In the genomic region with DNA sequence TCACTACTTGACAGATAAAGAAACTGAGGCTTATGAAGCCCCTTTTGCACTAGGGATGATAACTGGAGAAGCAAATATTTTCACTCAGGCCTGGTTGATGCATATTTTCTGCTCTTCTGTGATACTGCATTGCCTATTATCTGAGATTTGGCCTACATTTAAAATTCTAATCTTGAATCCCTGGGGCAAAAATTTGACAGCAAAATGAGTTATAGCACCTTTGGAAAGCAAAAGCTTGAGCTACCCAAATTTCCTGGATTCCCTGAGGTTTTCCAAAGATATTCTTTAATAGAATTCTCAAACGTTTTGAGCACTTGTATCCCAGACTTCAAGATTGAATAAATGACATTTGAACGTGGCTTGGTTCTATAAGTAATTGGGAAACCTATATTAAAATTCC, we compare ENCODE assay signal across 22 cellular contexts.
"Had no signal": no experiment of that assay in that cellular context is flagged by ENCODE, and none has a peak within 500 bp of the region (broad histone marks: within the 10 kb centered on the region; RNA-seq: fewer than 3 reads in every experiment).

No MANE protein-coding gene starts in this region.

- H3K4me3 Mint-ChIP-seq: mesothelial cell of epicardium; naive B cell; naive thymus-derived CD8-positive, alpha-beta T cell had no signal

- H3K27me3 Mint-ChIP-seq: naive B cell had no signal

- H3K36me3 Mint-ChIP-seq: naive B cell; naive thymus-derived CD8-positive, alpha-beta T cell had no signal

- DNase-seq: dermis blood vessel endothelial cell; dorsolateral prefrontal cortex; effector CD4-positive, alpha-beta T cell; effector memory CD4-positive, alpha-beta T cell; foreskin fibroblast; foreskin melanocyte; gastrocnemius medialis; glutamatergic neuron; head of caudate nucleus; heart right ventricle; hippocampal formation; left cardiac atrium; left lung; left ventricle myocardium superior; lower lobe of right lung; mesenchymal stem cell; mucosa of descending colon; naive B cell; naive thymus-derived CD8-positive, alpha-beta T cell had no signal

- H3K27ac Mint-ChIP-seq: mesothelial cell of epicardium; naive B cell; naive thymus-derived CD8-positive, alpha-beta T cell had no signal

- H3K4me1 Mint-ChIP-seq: naive B cell; naive thymus-derived CD8-positive, alpha-beta T cell had no signal

- H3K9me3 ChIP-seq: gastrocnemius medialis, mucosa of descending colon had no signal

- H3K4me1 ChIP-seq: gastrocnemius medialis, heart right ventricle, left lung, lower lobe of right lung had no signal

- H3K4me3 ChIP-seq: coronary artery, dorsolateral prefrontal cortex, esophagus muscularis mucosa, gastrocnemius medialis, heart right ventricle, left lung, lower lobe of right lung, mucosa of descending colon had no signal

- H3K36me3 ChIP-seq: esophagus muscularis mucosa, gastrocnemius medialis, heart right ventricle, left lung, lower lobe of right lung had no signal

- H3K27ac ChIP-seq: coronary artery, dorsolateral prefrontal cortex, esophagus muscularis mucosa, gastrocnemius medialis, heart right ventricle, left lung, lower lobe of right lung had no signal
